8 cellular contexts compared by ENCODE assay signal in the genomic region with DNA sequence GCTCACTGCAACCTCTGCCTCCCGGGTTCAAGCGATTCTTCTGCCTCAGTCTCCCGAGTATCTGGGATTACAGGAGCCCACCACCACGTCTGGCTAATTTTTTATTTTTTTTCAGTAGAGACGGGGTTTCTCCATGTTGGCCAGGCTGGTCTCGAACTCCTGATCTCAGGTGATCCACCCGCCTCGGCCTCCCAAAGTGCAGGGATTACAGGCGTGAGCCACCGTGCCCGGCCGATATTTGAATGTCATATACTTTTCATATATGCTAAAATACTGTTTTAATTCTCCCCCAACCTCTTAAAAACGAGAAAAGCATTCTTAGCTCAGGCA. TPM values are rescaled to one million over a fixed set of nuclear protein-coding genes. Genes with fewer than 3 reads are reported as not detected.
DNase-seq lines count a peak whose midpoint lies in the region; ATAC-seq, FAIRE-seq and TF ChIP-seq lines count a peak whose summit lies in the region.
"Not testable (repeated sequence)": the region's sequence is repeated elsewhere in the genome, so short reads cannot be mapped to it uniquely, and the experiment has no call there.

No MANE protein-coding gene starts in this region.

- H4K8ac ChIP-seq in H1 (ENCODE audit: extremely low read depth, insufficient read depth, low read length), result not testable (repeated sequence)

- peaks cover 32% of the 10 kb centered on the region for H3K27me3 ChIP-seq in BE2C
- H3K27me3 ChIP-seq in HL-60 (ENCODE audit: insufficient read depth, poor library complexity, severe bottlenecking), result not testable (repeated sequence)
- H3K27me3 ChIP-seq in SK-N-SH (ENCODE audit: insufficient read depth), result peaks cover 21% of the 10 kb centered on the region
- peaks cover 42 to 54% (median 49%) of the 10 kb centered on the region in 4 experiments for H3K27me3 ChIP-seq in H1 (replicated peaks in 1 of 4; ENCODE audit: control insufficient read depth in 3 of 4, extremely low read depth in 1 of 4, insufficient read depth in 3 of 4, low read length in 3 of 4)
- H3K27me3 ChIP-seq in neural cell (ENCODE audit: insufficient read depth, low read depth, low read length), result peaks cover 43% of the 10 kb centered on the region

- ATAC-seq in activated naive CD8-positive, alpha-beta T cell treated with anti-CD3 and anti-CD28 coated beads, Interleukin-2, amount 10 ng/mL, durations not matched to agents 7 days and 5 days (ENCODE audit: low read depth), result not testable (repeated sequence)

- not testable (repeated sequence) for H2BK12ac ChIP-seq in H1 (ENCODE audit: low read depth, low read length)

- H3F3A ChIP-seq in SK-N-SH (replicated peaks; ENCODE audit: insufficient read depth), result peaks cover 11% of the 10 kb centered on the region
- H3F3A ChIP-seq in neural cell (ENCODE audit: insufficient read depth, low read length, poor library complexity, severe bottlenecking), result not testable (repeated sequence)

- not testable (repeated sequence) for H4K91ac ChIP-seq in H1 (replicated peaks; ENCODE audit: insufficient read length, low read length)

- peak overlapping the region; percentile 90 for H2AFZ ChIP-seq in SK-N-SH (ENCODE audit: low read depth)
- not testable (repeated sequence) for H2AFZ ChIP-seq in H1 (ENCODE audit: low read length); neural cell (ENCODE audit: low read depth, low read length)

- not testable (repeated sequence) for H3K9me2 ChIP-seq in SK-N-SH; neural cell (ENCODE audit: insufficient read depth, low read length)

- not testable (repeated sequence) for DNase-seq in BE2C; HL-60 (ENCODE audit: low read depth in 1 of 2, low spot score in 1 of 2); SK-N-SH; activated naive CD8-positive, alpha-beta T cell treated with anti-CD3 and anti-CD28 coated beads, Interleukin-2, amount 10 ng/mL, durations not matched to agents 7 days and 5 days; H1 (ENCODE audit: low read depth in 1 of 2, low spot score in 2 of 2)

- H2AK5ac ChIP-seq in H1 (ENCODE audit: low read depth, low read length), result not testable (repeated sequence)

- not testable (repeated sequence) for H3K14ac ChIP-seq in H1 (ENCODE audit: insufficient read length)

- not testable (repeated sequence) for TF ChIP-seq EP300 in SK-N-SH (IDR thresholded peaks at IDR 0.05; ENCODE audit: borderline replicate concordance in 1 of 2, low read depth in 1 of 2, low read length in 1 of 2); H1 (IDR thresholded peaks at IDR 0.05; ENCODE audit: borderline replicate concordance in 1 of 2, low read depth in 2 of 2, low read length in 2 of 2); neural cell (conservative IDR thresholded peaks at IDR 0.05; ENCODE audit: poor library complexity, severe bottlenecking)

- not testable (repeated sequence) for H2BK120ac ChIP-seq in H1 (replicated peaks; ENCODE audit: low read depth, low read length)

- TF ChIP-seq CTCF in BE2C (IDR thresholded peaks at IDR 0.05; ENCODE audit: low read depth, low read length); HL-60 (IDR thresholded peaks at IDR 0.05; ENCODE audit: insufficient read depth, low read length); SK-N-SH (IDR thresholded peaks at IDR 0.05); H1 (IDR thresholded peaks at IDR 0.05; ENCODE audit: control extremely low read depth in 1 of 3, insufficient read depth in 1 of 3, low read depth in 1 of 3, low read length in 3 of 3); neural cell (IDR thresholded peaks at IDR 0.05; ENCODE audit: poor library complexity, severe bottlenecking): not testable (repeated sequence)

- H3K4ac ChIP-seq in H1 (replicated peaks; ENCODE audit: insufficient read length, low read depth, low read length), result not testable (repeated sequence)

- H3K27me3 Mint-ChIP-seq in activated naive CD8-positive, alpha-beta T cell treated with anti-CD3 and anti-CD28 coated beads, Interleukin-2, amount 10 ng/mL, durations not matched to agents 7 days and 5 days, result peaks cover 23% of the 10 kb centered on the region
- peaks cover 19% of the 10 kb centered on the region for H3K27me3 Mint-ChIP-seq in stimulated activated naive CD8-positive, alpha-beta T cell treated with anti-CD3 and anti-CD28 coated beads, Interleukin-15, Interleukin-2, amounts not matched to agents 100 ng/mL and 50 ng/mL, for 24 hours

- H3K56ac ChIP-seq in H1 (replicated peaks; ENCODE audit: insufficient read length, low read depth, low read length), result not testable (repeated sequence)

- CTCF ChIA-PET in SK-N-SH (lab: Yijun Ruan, JAX), result not testable (repeated sequence)
- CTCF ChIA-PET in H1 (lab: Charles Lee; ENCODE audit: partially characterized antibody), result interaction anchor here (1.0 kb wide), 1 partner anchor 61 kb away, joined by 3 read pairs; no protein-coding TSS in a partner anchor

- H2BK15ac ChIP-seq in H1 (ENCODE audit: low read length), result not testable (repeated sequence)

- POLR2A ChIA-PET in SK-N-SH (lab: Yijun Ruan, JAX), result not testable (repeated sequence)
- POLR2A ChIA-PET in activated naive CD8-positive, alpha-beta T cell treated with anti-CD3 and anti-CD28 coated beads, Interleukin-2, amount 10 ng/mL, durations not matched to agents 7 days and 5 days (lab: Charles Lee), result interaction anchor here (1.3 to 2.3 kb wide), 3 partner anchors 14 to 63 kb away, joined by 3 to 10 read pairs (median 7); no protein-coding TSS in a partner anchor
- POLR2A ChIA-PET in H1 (lab: Charles Lee; ENCODE audit: partially characterized antibody), result interaction anchor here (1.0 kb wide), 1 partner anchor 30 kb away, joined by 3 read pairs; no protein-coding TSS in a partner anchor

- H3K4me3 ChIP-seq in BE2C (ENCODE audit: low read depth, low read length) (peak overlapping the region; percentile 76), HL-60 (replicated peaks; ENCODE audit: insufficient read depth, low read length) (peak overlapping the region; percentile 36), SK-N-SH (ENCODE audit: low read depth in 2 of 2, low read length in 1 of 2) (peak overlapping the region; percentile 77 to 89), H1 (ENCODE audit: extremely low read depth in 1 of 4, insufficient read depth in 2 of 4, low read depth in 3 of 4, low read length in 4 of 4) (peak overlapping the region; percentile 66 to 86 (median 74); a peak in 7 of 8 replicates), iPS-18c (ENCODE audit: insufficient read depth, low read depth, low read length) (peak overlapping the region; percentile 87; the same call in 1 of the 2 replicates), neural cell (ENCODE audit: low read length) (peak overlapping the region; percentile 97)

- H3K27ac Mint-ChIP-seq in activated naive CD8-positive, alpha-beta T cell treated with anti-CD3 and anti-CD28 coated beads, Interleukin-2, amount 10 ng/mL, durations not matched to agents 7 days and 5 days, result peak overlapping the region; percentile 68
- H3K27ac Mint-ChIP-seq in stimulated activated naive CD8-positive, alpha-beta T cell treated with anti-CD3 and anti-CD28 coated beads, Interleukin-15, Interleukin-2, amounts not matched to agents 100 ng/mL and 50 ng/mL, for 24 hours, result peak overlapping the region; percentile 63

- not testable (repeated sequence) for H3K18ac ChIP-seq in H1 (ENCODE audit: extremely low read depth, low read length)

- H3K4me3 Mint-ChIP-seq in activated naive CD8-positive, alpha-beta T cell treated with anti-CD3 and anti-CD28 coated beads, Interleukin-2, amount 10 ng/mL, durations not matched to agents 7 days and 5 days, result peak overlapping the region; percentile 64
- H3K4me3 Mint-ChIP-seq in stimulated activated naive CD8-positive, alpha-beta T cell treated with anti-CD3 and anti-CD28 coated beads, Interleukin-15, Interleukin-2, amounts not matched to agents 100 ng/mL and 50 ng/mL, for 24 hours, result peak overlapping the region; percentile 66

- TF ChIP-seq POLR2A in H1 (IDR thresholded peaks at IDR 0.05; ENCODE audit: control extremely low read depth in 1 of 2, low read depth in 2 of 2, low read length in 2 of 2), result not testable (repeated sequence)

- not testable (repeated sequence) for TF ChIP-seq RAD21 in SK-N-SH (IDR thresholded peaks at IDR 0.05; ENCODE audit: low read length); H1 (IDR thresholded peaks at IDR 0.05 in 1 of 2, conservative IDR thresholded peaks at IDR 0.05 in 1 of 2; ENCODE audit: low read depth in 2 of 2, low read length in 2 of 2); neural cell (conservative IDR thresholded peaks at IDR 0.05)

- not testable (repeated sequence) for H3K9me3 Mint-ChIP-seq in activated naive CD8-positive, alpha-beta T cell treated with anti-CD3 and anti-CD28 coated beads, Interleukin-2, amount 10 ng/mL, durations not matched to agents 7 days and 5 days; stimulated activated naive CD8-positive, alpha-beta T cell treated with anti-CD3 and anti-CD28 coated beads, Interleukin-15, Interleukin-2, amounts not matched to agents 100 ng/mL and 50 ng/mL, for 24 hours

- H2BK5ac ChIP-seq in H1 (ENCODE audit: low read depth, low read length), result not testable (repeated sequence)

- not testable (repeated sequence) for H3K4me1 ChIP-seq in BE2C
- H3K4me1 ChIP-seq in SK-N-SH (ENCODE audit: control insufficient read depth in 1 of 2, insufficient read depth in 2 of 2, low read depth in 1 of 2, low read length in 1 of 2) (peaks cover 0 to 23% of the 10 kb centered on the region in 2 experiments; a peak in 2 of 4 replicates), H1 (replicated peaks in 1 of 4; ENCODE audit: control insufficient read depth in 3 of 4, insufficient read depth in 4 of 4, low read length in 3 of 4) (peaks cover 4 to 11% (median 6%) of the 10 kb centered on the region in 4 experiments; a peak in 6 of 7 replicates)

- H4K5ac ChIP-seq in H1 (ENCODE audit: insufficient read length, low read depth, low read length), result not testable (repeated sequence)

- H3K23me2 ChIP-seq in H1 (ENCODE audit: low read depth, low read length), result peaks cover 22% of the 10 kb centered on the region

- H3K9ac ChIP-seq in SK-N-SH (peak overlapping the region; percentile 93; the same call in 1 of the 2 replicates), neural cell (ENCODE audit: low read length) (peak overlapping the region; percentile 81)
- H3K9ac ChIP-seq in H1 (replicated peaks in 1 of 4; ENCODE audit: extremely low read depth in 1 of 4, low read depth in 3 of 4, low read length in 3 of 4), result not testable (repeated sequence)

- H3K79me1 ChIP-seq in H1 (ENCODE audit: low read depth, low read length), result peaks cover 17% of the 10 kb centered on the region

- H3K9me3 ChIP-seq in BE2C; SK-N-SH; H1 (ENCODE audit: insufficient read depth in 2 of 2, low read depth in 1 of 2, low read length in 1 of 2); iPS-18c (ENCODE audit: control insufficient read depth, insufficient read depth, low read length); neural cell (ENCODE audit: low read length): not testable (repeated sequence)

- H3K4me1 Mint-ChIP-seq in activated naive CD8-positive, alpha-beta T cell treated with anti-CD3 and anti-CD28 coated beads, Interleukin-2, amount 10 ng/mL, durations not matched to agents 7 days and 5 days, result peaks cover 28% of the 10 kb centered on the region
- peaks cover 31% of the 10 kb centered on the region for H3K4me1 Mint-ChIP-seq in stimulated activated naive CD8-positive, alpha-beta T cell treated with anti-CD3 and anti-CD28 coated beads, Interleukin-15, Interleukin-2, amounts not matched to agents 100 ng/mL and 50 ng/mL, for 24 hours (ENCODE audit: low read depth)

- not testable (repeated sequence) for H3K36me3 ChIP-seq in BE2C; SK-N-SH (replicated peaks in 1 of 2; ENCODE audit: control insufficient read depth in 1 of 2, insufficient read depth in 2 of 2, low read length in 1 of 2); neural cell (ENCODE audit: insufficient read depth, low read length)
- peaks cover 0 to 16% (median 0%) of the 10 kb centered on the region in 4 experiments; a peak in 1 of 8 replicates for H3K36me3 ChIP-seq in H1 (ENCODE audit: control insufficient read depth in 2 of 4, insufficient read depth in 4 of 4, low read length in 3 of 4)

- H3K23ac ChIP-seq in H1 (ENCODE audit: insufficient read length), result not testable (repeated sequence)

- peaks cover 33% of the 10 kb centered on the region for H3K79me2 ChIP-seq in SK-N-SH (ENCODE audit: insufficient read depth)
- H3K79me2 ChIP-seq in H1 (ENCODE audit: control insufficient read depth in 1 of 2, insufficient read depth in 2 of 2, low read length in 2 of 2), result peaks cover 11 to 31% of the 10 kb centered on the region in 2 experiments; a peak in 3 of 4 replicates
- peaks cover 32% of the 10 kb centered on the region for H3K79me2 ChIP-seq in neural cell (replicated peaks; ENCODE audit: insufficient read depth, low read length)

- FAIRE-seq in H1 (lab: Jason Lieb, UNC), result not testable (repeated sequence)

- H2BK20ac ChIP-seq in H1 (ENCODE audit: low read length), result not testable (repeated sequence)

- not testable (repeated sequence) for H3K36me3 Mint-ChIP-seq in activated naive CD8-positive, alpha-beta T cell treated with anti-CD3 and anti-CD28 coated beads, Interleukin-2, amount 10 ng/mL, durations not matched to agents 7 days and 5 days; stimulated activated naive CD8-positive, alpha-beta T cell treated with anti-CD3 and anti-CD28 coated beads, Interleukin-15, Interleukin-2, amounts not matched to agents 100 ng/mL and 50 ng/mL, for 24 hours (ENCODE audit: low read depth)

- 85% methylated on average over 13 of the region's 13 CpGs for WGBS in SK-N-SH (ENCODE audit: low lambda C conversion rate)
- WGBS in H1 (ENCODE audit: extremely low coverage in 1 of 2, insufficient coverage in 1 of 2, insufficient read length in 1 of 2, insufficient replicate concordance in 2 of 2, low coverage in 1 of 2, low lambda C conversion rate in 2 of 2, missing lambda C conversion rate in 1 of 2), 2 experiments, result 52% methylated on average over 13 of the region's 13 CpGs; no CpG with 5 or more reads in 1 of the 2 experiments

- peak overlapping the region; percentile 91 for H3K4me2 ChIP-seq in SK-N-SH
- H3K4me2 ChIP-seq in H1 (ENCODE audit: insufficient read depth in 1 of 2, low read depth in 2 of 2, low read length in 2 of 2), result peak overlapping the region; percentile 93 to 94
- peak overlapping the region; percentile 84 for H3K4me2 ChIP-seq in neural cell (ENCODE audit: low read length)

- H4K20me1 ChIP-seq in SK-N-SH (ENCODE audit: insufficient read depth) (peaks cover 34% of the 10 kb centered on the region), H1 (replicated peaks in 1 of 2; ENCODE audit: control insufficient read depth in 1 of 2, insufficient read depth in 2 of 2, low read length in 2 of 2) (peaks cover 15 to 28% of the 10 kb centered on the region in 2 experiments)
- H4K20me1 ChIP-seq in neural cell (ENCODE audit: insufficient read depth), result not testable (repeated sequence)

- H3K27ac ChIP-seq in HL-60 (replicated peaks) (peak overlapping the region; percentile 99), SK-N-SH (ENCODE audit: low read depth in 2 of 2, low read length in 1 of 2) (peak overlapping the region; percentile 92 to 93; a peak in 3 of 4 replicates)
- H3K27ac ChIP-seq in H1 (ENCODE audit: low read depth, low read length); neural cell (ENCODE audit: low read length): not testable (repeated sequence)

RNA-seq across cellular contexts. Expression of a gene that starts 1.1 kb away (rescaled TPM):
- polyA plus RNA-seq in BE2C (2012; ENCODE audit: insufficient read depth, insufficient read length, low read depth), result 31.0 TPM
- polyA plus RNA-seq in SK-N-SH (2012; rRNA removed), result 6.8 and 7.9 TPM in 2 replicates
- 6.3 and 7.8 TPM in 2 replicates for polyA plus RNA-seq in SK-N-SH (2012; cell fraction: cytosol; rRNA removed)
- 12.3 and 12.4 TPM in 2 replicates for polyA plus RNA-seq in SK-N-SH (2012; cell fraction: nucleus; rRNA removed)
- total RNA-seq in activated naive CD8-positive, alpha-beta T cell treated with anti-CD3 and anti-CD28 coated beads, Interleukin-2, amount 10 ng/mL, durations not matched to agents 7 days and 5 days, result 10 to 100 TPM; 21.0 to 21.5 TPM
- 28.3 TPM in 2 replicates for total RNA-seq in H1 (2021; fragmentation: NEBNext Ultra II Directional; extraction: Animal tissue kit (Norgen Biotek cat#: 25700))
- 11.0 and 14.5 TPM in 2 replicates for polyA plus RNA-seq in H1 (2011; rRNA removed)
- 10.6 TPM for polyA plus RNA-seq in H1 (2011; cell fraction: cytosol; rRNA removed)
- polyA plus RNA-seq in H1 (2011; cell fraction: nucleus; rRNA removed), result 15.8 TPM
- polyA plus RNA-seq in H1 (2012, experiment 1 of 2), result 15.1 to 18.5 TPM (median 17.5 TPM) in 4 replicates
- 7.3 TPM for polyA plus RNA-seq in H1 (2012, experiment 2 of 2)
- polyA plus RNA-seq in H1 (2013, experiment 1 of 2), result 14.2 TPM
- polyA plus RNA-seq in H1 (2013, experiment 2 of 2), result 14.2 TPM
- 12.9 and 14.6 TPM in 2 replicates for polyA minus RNA-seq in H1 (2011; rRNA and poly(A)+ RNA removed)
- 16.2 TPM for polyA minus RNA-seq in H1 (2011; cell fraction: cytosol; rRNA and poly(A)+ RNA removed)
- 14.9 TPM for polyA minus RNA-seq in H1 (2011; cell fraction: nucleus; rRNA and poly(A)+ RNA removed)
- polyA plus RNA-seq in neural cell, result 15.0 and 17.8 TPM in 2 replicates
- polyA minus RNA-seq in neural cell, result 47.0 and 48.9 TPM in 2 replicates

RNA-seq across cellular contexts. Expression of a gene that starts 24.9 kb away (rescaled TPM):
- 61.6 TPM for polyA plus RNA-seq in BE2C (2012; ENCODE audit: insufficient read depth, insufficient read length, low read depth)
- 7.8 and 10.3 TPM in 2 replicates for polyA plus RNA-seq in SK-N-SH (2012; rRNA removed)
- 6.0 and 7.7 TPM in 2 replicates for polyA plus RNA-seq in SK-N-SH (2012; cell fraction: cytosol; rRNA removed)
- 40.9 and 50.0 TPM in 2 replicates for polyA plus RNA-seq in SK-N-SH (2012; cell fraction: nucleus; rRNA removed)
- total RNA-seq in activated naive CD8-positive, alpha-beta T cell treated with anti-CD3 and anti-CD28 coated beads, Interleukin-2, amount 10 ng/mL, durations not matched to agents 7 days and 5 days, result 10 to 100 TPM; 56.7 to 56.9 TPM
- 34.0 and 35.7 TPM in 2 replicates for total RNA-seq in H1 (2021; fragmentation: NEBNext Ultra II Directional; extraction: Animal tissue kit (Norgen Biotek cat#: 25700))
- 6.8 and 11.4 TPM in 2 replicates for polyA plus RNA-seq in H1 (2011; rRNA removed)
- polyA plus RNA-seq in H1 (2011; cell fraction: cytosol; rRNA removed), result 9.0 TPM
- polyA plus RNA-seq in H1 (2011; cell fraction: nucleus; rRNA removed), result 27.1 TPM
- polyA plus RNA-seq in H1 (2012, experiment 1 of 2), result 19.0 to 25.1 TPM (median 23.0 TPM) in 4 replicates
- 15.0 TPM for polyA plus RNA-seq in H1 (2012, experiment 2 of 2)
- polyA plus RNA-seq in H1 (2013, experiment 1 of 2), result 13.9 TPM
- 13.1 TPM for polyA plus RNA-seq in H1 (2013, experiment 2 of 2)
- 10.0 and 12.5 TPM in 2 replicates for polyA minus RNA-seq in H1 (2011; rRNA and poly(A)+ RNA removed)
- polyA minus RNA-seq in H1 (2011; cell fraction: cytosol; rRNA and poly(A)+ RNA removed), result 20.6 TPM
- polyA minus RNA-seq in H1 (2011; cell fraction: nucleus; rRNA and poly(A)+ RNA removed), result 24.8 TPM
- polyA plus RNA-seq in neural cell, result 79.3 and 92.1 TPM in 2 replicates
- 75.0 and 81.1 TPM in 2 replicates for polyA minus RNA-seq in neural cell

Comparison
In these comparisons a context has a peak if more than half of its experiments do, and no peak if none do; other contexts are left out.
1. H3K4me3 ChIP-seq: peak in every context shown above with its lines; median percentile 97 in neural cell; 87 in iPS-18c; 83 in SK-N-SH; 76 in BE2C; 74 in H1; 36 in HL-60.